Comparison of ENCODE assay signal across 8 cellular contexts in the genomic region with DNA sequence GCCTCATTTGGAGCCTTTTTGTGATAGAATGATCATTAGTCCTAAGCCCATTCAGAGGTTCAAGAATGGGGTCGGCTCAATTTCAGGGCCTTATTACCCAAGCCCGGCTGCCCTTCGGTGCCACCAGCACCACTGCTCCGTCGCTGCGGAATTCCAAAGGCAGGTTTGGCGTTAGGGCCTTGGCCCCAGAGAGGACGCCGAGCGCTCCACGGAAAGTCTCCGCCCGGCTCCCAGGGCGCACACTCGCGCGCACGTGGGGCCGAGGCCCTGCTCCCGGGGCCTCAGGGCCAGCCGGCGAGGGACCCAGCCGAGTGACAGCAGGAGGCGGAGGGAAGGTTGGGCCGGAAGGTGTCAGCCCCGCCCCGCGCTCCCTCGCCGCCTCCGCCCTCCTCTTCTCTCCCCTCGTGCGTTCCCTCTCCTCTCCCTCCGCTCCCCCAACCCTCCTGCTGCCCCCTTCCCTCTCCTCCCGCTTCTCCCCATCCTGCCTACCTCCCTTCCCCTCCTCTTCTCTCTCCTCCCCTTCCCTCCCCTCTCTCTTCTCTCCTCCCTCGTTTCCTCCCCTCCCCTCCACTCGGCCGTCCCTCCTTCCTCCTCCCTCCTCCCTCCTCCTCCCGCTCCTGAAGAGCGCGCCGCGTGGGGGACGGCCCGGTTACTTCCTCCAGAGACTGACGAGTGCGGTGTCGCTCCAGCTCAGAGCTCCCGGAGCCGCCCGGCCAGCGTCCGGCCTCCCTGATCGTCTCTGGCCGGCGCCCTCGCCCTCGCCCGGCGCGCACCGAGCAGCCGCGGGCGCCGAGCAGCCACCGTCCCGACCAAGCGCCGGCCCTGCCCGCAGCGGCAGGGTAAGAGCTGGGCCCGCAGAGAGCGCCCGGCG. TPM values are rescaled to one million over a fixed set of nuclear protein-coding genes. Genes with fewer than 3 reads are reported as not detected.
DNase-seq lines count a peak whose midpoint lies in the region; ATAC-seq and TF ChIP-seq lines count a peak whose summit lies in the region.

A gene (plus strand): TSS at position 648 of the 871 bp plus-strand sequence. CDS start 4,106 bp downstream, outside the sequence.

- peak; percentile 68 for ATAC-seq in GM19351 (IDR thresholded peaks at IDR 0.05; ENCODE audit: unreplicated experiment)

- peak within 1 kb of the TSS; percentile 81 for H3K4me3 Mint-ChIP-seq in activated CD4-positive, alpha-beta memory T cell treated with anti-CD3 and anti-CD28 coated beads, Interleukin-2, amount 10 ng/mL, durations not matched to agents 7 days and 5 days

- H3K27ac ChIP-seq in dorsolateral prefrontal cortex (peak within 1 kb of the TSS in 58 of 59 donors; percentile 67 to 98 (median 92)), liver (ENCODE audit: low read depth in 1 of 2, low read length in 2 of 2) (peak within 1 kb of the TSS; percentile 95 to 99)

- H3K27me3 ChIP-seq in dorsolateral prefrontal cortex (peaks cover 0 to 7% (median 0%) of the 10 kb centered on the region in 45 donors), liver (ENCODE audit: control insufficient read depth in 4 of 4, insufficient read depth in 4 of 4, low read length in 3 of 4) (no peaks in the 10 kb centered on the region)

- peaks cover 13% of the 10 kb centered on the region for H3K36me3 Mint-ChIP-seq in activated CD4-positive, alpha-beta memory T cell treated with anti-CD3 and anti-CD28 coated beads, Interleukin-2, amount 10 ng/mL, durations not matched to agents 7 days and 5 days (ENCODE audit: low read depth)

- POLR2A ChIA-PET in activated CD4-positive, alpha-beta memory T cell treated with anti-CD3 and anti-CD28 coated beads, Interleukin-2, amount 10 ng/mL, durations not matched to agents 7 days and 5 days (lab: Charles Lee) = interaction anchor here (0.7 to 2.9 kb wide), 6 partner anchors 14 to 497 kb away, joined by 3 to 13 read pairs (median 4); no protein-coding TSS in a partner anchor

- H3K27me3 Mint-ChIP-seq in activated CD4-positive, alpha-beta memory T cell treated with anti-CD3 and anti-CD28 coated beads, Interleukin-2, amount 10 ng/mL, durations not matched to agents 7 days and 5 days = peaks cover 13% of the 10 kb centered on the region

- no peaks in the 10 kb centered on the region for H3K9me3 ChIP-seq in liver (ENCODE audit: control insufficient read depth in 4 of 4, low read length in 3 of 4)

- DNase-seq in Ammon's horn (ENCODE audit: low spot score) (peak; percentile 95), HK-2 (ENCODE audit: unreplicated experiment) (peak; percentile 83), NCI-H82 treated with DMSO at 0.1 percent for 48 hours (lab: John Stamatoyannopoulos, UW; ENCODE audit: unreplicated experiment) (peak; percentile 76), dorsolateral prefrontal cortex (peak in 9 of 10 donors; percentile 48 to 89 (median 78))
- peak; percentile 76 for DNase-seq in activated CD4-positive, alpha-beta memory T cell treated with anti-CD3 and anti-CD28 coated beads, Interleukin-2, amount 10 ng/mL, durations not matched to agents 7 days and 5 days
- DNase-seq in stimulated activated CD4-positive, alpha-beta T cell treated with anti-CD3 and anti-CD28 coated beads, Interleukin-4, amount 100 ng/mL, for 24 hours = peak; percentile 76

- TF ChIP-seq CTCF in dorsolateral prefrontal cortex (IDR thresholded peaks at IDR 0.05 in 54 of 56, conservative IDR thresholded peaks at IDR 0.05 in 2 of 56; ENCODE audit: low read depth in 1 of 56, partially characterized antibody in 56 of 56) (peak in 13 of 56 donors; percentile 2 to 40 (median 10)), liver (IDR thresholded peaks at IDR 0.05; ENCODE audit: low read depth, low read length, missing input control) (no peak)

- H3K4me3 ChIP-seq in dorsolateral prefrontal cortex (peak within 1 kb of the TSS; percentile 47 to 90 (median 78)), liver (ENCODE audit: low read depth in 1 of 3, low read length in 3 of 3) (peak within 1 kb of the TSS; percentile 75 to 93 (median 92))

- H3K27ac Mint-ChIP-seq in activated CD4-positive, alpha-beta memory T cell treated with anti-CD3 and anti-CD28 coated beads, Interleukin-2, amount 10 ng/mL, durations not matched to agents 7 days and 5 days = peak within 1 kb of the TSS; percentile 49

- peak within 1 kb of the TSS; percentile 99 to 100 for H3K9ac ChIP-seq in liver (ENCODE audit: low read depth in 1 of 2, low read length in 2 of 2)

- peaks cover 0 to 11% (median 7%) of the 10 kb centered on the region in 4 donors for H3K36me3 ChIP-seq in liver (ENCODE audit: control insufficient read depth in 4 of 4, insufficient read depth in 3 of 4, low read depth in 1 of 4, low read length in 3 of 4)

- CTCF ChIA-PET in activated CD4-positive, alpha-beta memory T cell treated with anti-CD3 and anti-CD28 coated beads, Interleukin-2, amount 10 ng/mL, durations not matched to agents 7 days and 5 days (lab: Charles Lee) = interaction anchor here (0.7 kb wide), 1 partner anchor 379 kb away, joined by 3 read pairs; no protein-coding TSS in a partner anchor

- H3K4me1 ChIP-seq in liver (ENCODE audit: control insufficient read depth in 4 of 4, insufficient read depth in 4 of 4, low read length in 3 of 4) = peaks cover 4 to 19% (median 7%) of the 10 kb centered on the region in 4 donors

- peaks cover 28% of the 10 kb centered on the region for H3K4me1 Mint-ChIP-seq in activated CD4-positive, alpha-beta memory T cell treated with anti-CD3 and anti-CD28 coated beads, Interleukin-2, amount 10 ng/mL, durations not matched to agents 7 days and 5 days

- H3K9me3 Mint-ChIP-seq in activated CD4-positive, alpha-beta memory T cell treated with anti-CD3 and anti-CD28 coated beads, Interleukin-2, amount 10 ng/mL, durations not matched to agents 7 days and 5 days = no peaks in the 10 kb centered on the region

- under 1% methylated on average over 76 of the region's 76 CpGs for WGBS in liver

- peak in 1 of 2 donors; percentile 0 for TF ChIP-seq RAD21 in liver (IDR thresholded peaks at IDR 0.05)

- intact Hi-C loops in dorsolateral prefrontal cortex (cut with DNase I) = loop anchor here (2.0 to 10.0 kb wide), 5 partner anchors 69 to 307 kb away; no protein-coding TSS in a partner anchor

TF ChIP-seq in liver, 16 proteins besides CTCF, POLR2A, EP300 and RAD21 (continues in another document):
- peak; percentile 57 for TF ChIP-seq SP1 (IDR thresholded peaks at IDR 0.05)
- peak in 1 of 2 donors; percentile 66 for TF ChIP-seq GABPA (IDR thresholded peaks at IDR 0.05 in 1 of 2, conservative IDR thresholded peaks at IDR 0.05 in 1 of 2)
- TF ChIP-seq, protein P1, sequence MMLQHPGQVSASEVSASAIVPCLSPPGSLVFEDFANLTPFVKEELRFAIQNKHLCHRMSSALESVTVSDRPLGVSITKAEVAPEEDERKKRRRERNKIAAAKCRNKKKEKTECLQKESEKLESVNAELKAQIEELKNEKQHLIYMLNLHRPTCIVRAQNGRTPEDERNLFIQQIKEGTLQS (IDR thresholded peaks at IDR 0.05) = no peak
- TF ChIP-seq NR2F2 (IDR thresholded peaks at IDR 0.05) = no peak
- TF ChIP-seq YY1 (IDR thresholded peaks at IDR 0.05) = peak; percentile 66
- peak in 1 of 2 donors; percentile 8 for TF ChIP-seq EGR1 (IDR thresholded peaks at IDR 0.05; ENCODE audit: low read depth in 2 of 2)
- TF ChIP-seq HNF4G (IDR thresholded peaks at IDR 0.05) = no peak
- TF ChIP-seq, protein P2, sequence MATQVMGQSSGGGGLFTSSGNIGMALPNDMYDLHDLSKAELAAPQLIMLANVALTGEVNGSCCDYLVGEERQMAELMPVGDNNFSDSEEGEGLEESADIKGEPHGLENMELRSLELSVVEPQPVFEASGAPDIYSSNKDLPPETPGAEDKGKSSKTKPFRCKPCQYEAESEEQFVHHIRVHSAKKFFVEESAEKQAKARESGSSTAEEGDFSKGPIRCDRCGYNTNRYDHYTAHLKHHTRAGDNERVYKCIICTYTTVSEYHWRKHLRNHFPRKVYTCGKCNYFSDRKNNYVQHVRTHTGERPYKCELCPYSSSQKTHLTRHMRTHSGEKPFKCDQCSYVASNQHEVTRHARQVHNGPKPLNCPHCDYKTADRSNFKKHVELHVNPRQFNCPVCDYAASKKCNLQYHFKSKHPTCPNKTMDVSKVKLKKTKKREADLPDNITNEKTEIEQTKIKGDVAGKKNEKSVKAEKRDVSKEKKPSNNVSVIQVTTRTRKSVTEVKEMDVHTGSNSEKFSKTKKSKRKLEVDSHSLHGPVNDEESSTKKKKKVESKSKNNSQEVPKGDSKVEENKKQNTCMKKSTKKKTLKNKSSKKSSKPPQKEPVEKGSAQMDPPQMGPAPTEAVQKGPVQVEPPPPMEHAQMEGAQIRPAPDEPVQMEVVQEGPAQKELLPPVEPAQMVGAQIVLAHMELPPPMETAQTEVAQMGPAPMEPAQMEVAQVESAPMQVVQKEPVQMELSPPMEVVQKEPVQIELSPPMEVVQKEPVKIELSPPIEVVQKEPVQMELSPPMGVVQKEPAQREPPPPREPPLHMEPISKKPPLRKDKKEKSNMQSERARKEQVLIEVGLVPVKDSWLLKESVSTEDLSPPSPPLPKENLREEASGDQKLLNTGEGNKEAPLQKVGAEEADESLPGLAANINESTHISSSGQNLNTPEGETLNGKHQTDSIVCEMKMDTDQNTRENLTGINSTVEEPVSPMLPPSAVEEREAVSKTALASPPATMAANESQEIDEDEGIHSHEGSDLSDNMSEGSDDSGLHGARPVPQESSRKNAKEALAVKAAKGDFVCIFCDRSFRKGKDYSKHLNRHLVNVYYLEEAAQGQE (IDR thresholded peaks at IDR 0.05) = peak; percentile 88
- TF ChIP-seq, protein P3, sequence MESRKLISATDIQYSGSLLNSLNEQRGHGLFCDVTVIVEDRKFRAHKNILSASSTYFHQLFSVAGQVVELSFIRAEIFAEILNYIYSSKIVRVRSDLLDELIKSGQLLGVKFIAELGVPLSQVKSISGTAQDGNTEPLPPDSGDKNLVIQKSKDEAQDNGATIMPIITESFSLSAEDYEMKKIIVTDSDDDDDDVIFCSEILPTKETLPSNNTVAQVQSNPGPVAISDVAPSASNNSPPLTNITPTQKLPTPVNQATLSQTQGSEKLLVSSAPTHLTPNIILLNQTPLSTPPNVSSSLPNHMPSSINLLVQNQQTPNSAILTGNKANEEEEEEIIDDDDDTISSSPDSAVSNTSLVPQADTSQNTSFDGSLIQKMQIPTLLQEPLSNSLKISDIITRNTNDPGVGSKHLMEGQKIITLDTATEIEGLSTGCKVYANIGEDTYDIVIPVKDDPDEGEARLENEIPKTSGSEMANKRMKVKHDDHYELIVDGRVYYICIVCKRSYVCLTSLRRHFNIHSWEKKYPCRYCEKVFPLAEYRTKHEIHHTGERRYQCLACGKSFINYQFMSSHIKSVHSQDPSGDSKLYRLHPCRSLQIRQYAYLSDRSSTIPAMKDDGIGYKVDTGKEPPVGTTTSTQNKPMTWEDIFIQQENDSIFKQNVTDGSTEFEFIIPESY (IDR thresholded peaks at IDR 0.05) = no peak
- peak in 1 of 2 donors; percentile 20 for TF ChIP-seq JUND (IDR thresholded peaks at IDR 0.05)
- peak; percentile 41 to 60 for TF ChIP-seq RXRA (IDR thresholded peaks at IDR 0.05)

RNA-seq across cellular contexts. Expression of the gene that starts here (rescaled TPM):
- 10 to 100 TPM; 11.4 to 11.5 TPM for total RNA-seq in activated CD4-positive, alpha-beta memory T cell treated with anti-CD3 and anti-CD28 coated beads, Interleukin-2, amount 10 ng/mL, durations not matched to agents 7 days and 5 days
- 100 to 1,000 TPM in 86 of 120 experiments, 10 to 100 TPM in 34; 47.9 to 194 (median 111) TPM for total RNA-seq in dorsolateral prefrontal cortex
- total RNA-seq in liver = 10 to 100 TPM; 20.2 to 90.7 TPM
- polyA plus RNA-seq in liver = 10 to 100 TPM; 40.8 to 42.8 TPM

Comparison
In these comparisons a context has a peak if more than half of its experiments do, and no peak if none do; other contexts are left out.
1. Peak in every context shown above with its lines: DNase-seq, ATAC-seq, H3K4me3 ChIP-seq and H3K27ac ChIP-seq.